9 cellular contexts compared by ENCODE assay signal in the genomic region with DNA sequence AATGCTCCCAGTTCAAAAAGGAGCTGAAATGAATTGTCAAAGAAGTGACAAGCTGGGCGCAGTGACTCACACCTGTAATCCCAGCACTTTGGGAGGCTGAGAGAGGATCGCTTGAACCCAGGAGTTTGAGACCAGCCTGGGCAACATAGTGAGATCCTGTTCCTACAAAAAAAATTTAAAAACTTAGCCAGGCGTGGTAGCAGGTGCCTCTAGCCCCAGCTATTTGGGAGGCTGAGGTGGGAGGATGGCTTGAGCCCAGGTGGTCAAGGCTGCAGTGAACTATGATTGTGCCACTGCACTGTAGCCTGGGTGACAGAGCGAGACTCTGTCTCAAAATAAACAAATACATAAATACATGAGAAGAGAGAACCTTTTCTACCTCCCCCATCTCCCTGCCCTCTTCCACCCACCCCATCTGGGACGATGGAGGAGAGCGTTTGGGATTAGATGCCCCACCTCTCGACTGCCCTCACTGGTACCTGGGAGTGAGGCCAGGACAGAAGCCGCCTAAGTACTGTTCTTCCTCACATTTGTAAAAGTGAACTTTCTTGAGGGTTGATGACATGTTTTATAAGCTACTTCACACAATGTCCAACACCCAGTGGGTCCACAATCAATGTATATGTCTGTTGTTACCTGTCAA. TPM values are rescaled to one million over a fixed set of nuclear protein-coding genes. Genes with fewer than 3 reads are reported as not detected.
DNase-seq lines count a peak whose midpoint lies in the region; ATAC-seq and TF ChIP-seq lines count a peak whose summit lies in the region.
"Had no signal": no experiment of that assay in that cellular context is flagged by ENCODE, and none has a peak within 500 bp of the region (broad histone marks: within the 10 kb centered on the region; RNA-seq: fewer than 3 reads in every experiment).

No MANE protein-coding gene starts in this region.

- H3K27ac ChIP-seq in DOHH2 (ENCODE audit: low read depth, low read length), result peak overlapping the region; percentile 77

- H3K27me3 ChIP-seq in DOHH2 (ENCODE audit: control insufficient read depth, low read length) (no peaks in the 10 kb centered on the region), skeletal muscle satellite cell (ENCODE audit: control insufficient read depth, insufficient read depth, low read length) (no peaks in the 10 kb centered on the region)

- H3K27ac Mint-ChIP-seq in activated CD4-positive, alpha-beta memory T cell treated with anti-CD3 and anti-CD28 coated beads for 36 hours, result peak overlapping the region; percentile 96

- H4K20me1 ChIP-seq in DOHH2 (ENCODE audit: control insufficient read depth, insufficient read depth, low read depth, low read length), result peaks cover 34% of the 10 kb centered on the region

- no peak for TF ChIP-seq CTCF in DOHH2 (IDR thresholded peaks at IDR 0.05; ENCODE audit: low read depth, low read length, poor library complexity, severe bottlenecking)
- TF ChIP-seq CTCF in fibroblast of pulmonary artery (IDR thresholded peaks at IDR 0.05; ENCODE audit: low read length, missing control alignments), result no peak

- H3K36me3 ChIP-seq in DOHH2 (ENCODE audit: control insufficient read depth, low read length), result peaks cover 67% of the 10 kb centered on the region
- no peaks in the 10 kb centered on the region for H3K36me3 ChIP-seq in skeletal muscle satellite cell (ENCODE audit: insufficient read depth, low read length)

- peaks cover 6% of the 10 kb centered on the region; the same call in 1 of the 2 replicates for H3F3A ChIP-seq in DOHH2 (ENCODE audit: control insufficient read depth, insufficient read depth)

- no peak for DNase-seq in activated CD4-positive, alpha-beta memory T cell treated with anti-CD3 and anti-CD28 coated beads for 36 hours
- DNase-seq in fibroblast of pulmonary artery (ENCODE audit: low read depth) (no peak), OCI-M1 (lab: John Stamatoyannopoulos, UW) (no peak), NCI-H2227 (lab: John Stamatoyannopoulos, UW; ENCODE audit: unreplicated experiment) (no peak), NCI-H2081 treated with DMSO at 0.1 percent for 48 hours (lab: John Stamatoyannopoulos, UW) (no peak)
- DNase-seq: NK-92 treated with Interleukin-12 subunit alpha and Interleukin-12 subunit beta, amount 100 ng/mL, for 24 hours had no signal

- H3K4me3 ChIP-seq in DOHH2 (ENCODE audit: low read length) (peak overlapping the region; percentile 93), fibroblast of pulmonary artery (replicated peaks; ENCODE audit: low read depth, low read length) (peak overlapping the region; percentile 83), skeletal muscle satellite cell (ENCODE audit: low read length) (no peak overlapping the region)

- CTCF ChIA-PET in activated CD4-positive, alpha-beta memory T cell treated with anti-CD3 and anti-CD28 coated beads for 36 hours (lab: Charles Lee), result interaction anchor here (0.7 to 8.9 kb wide), 10 partner anchors 41 to 160 kb away, joined by 3 to 113 read pairs (median 4); no protein-coding TSS in a partner anchor

- ATAC-seq in GM19324 (IDR thresholded peaks at IDR 0.05; ENCODE audit: low FRiP score, unreplicated experiment), result no peak

- H3K9ac ChIP-seq in skeletal muscle satellite cell (ENCODE audit: low read depth, low read length), result no peak overlapping the region

- H3K4me3 Mint-ChIP-seq in activated CD4-positive, alpha-beta memory T cell treated with anti-CD3 and anti-CD28 coated beads for 36 hours, result peak overlapping the region; percentile 94

- intact Hi-C loops in activated CD4-positive, alpha-beta memory T cell treated with anti-CD3 and anti-CD28 coated beads for 36 hours (cut with micrococcal nuclease), result no loop called here

- H3K9me3 Mint-ChIP-seq in activated CD4-positive, alpha-beta memory T cell treated with anti-CD3 and anti-CD28 coated beads for 36 hours, result no peaks in the 10 kb centered on the region

- peaks cover 42% of the 10 kb centered on the region for H3K36me3 Mint-ChIP-seq in activated CD4-positive, alpha-beta memory T cell treated with anti-CD3 and anti-CD28 coated beads for 36 hours

- no peaks in the 10 kb centered on the region for H3K9me2 ChIP-seq in DOHH2 (replicated peaks; ENCODE audit: control insufficient read depth, low read length)

- H3K9me3 ChIP-seq in DOHH2 (ENCODE audit: control insufficient read depth, insufficient read depth, low read length) (no peaks in the 10 kb centered on the region), skeletal muscle satellite cell (replicated peaks; ENCODE audit: low read length) (no peaks in the 10 kb centered on the region)

- peaks cover 79% of the 10 kb centered on the region for H3K79me2 ChIP-seq in DOHH2 (ENCODE audit: control insufficient read depth, low read length)

- peak overlapping the region; percentile 93 for H3K4me2 ChIP-seq in DOHH2 (ENCODE audit: low read length)
- H3K4me2 ChIP-seq in skeletal muscle satellite cell (ENCODE audit: low read length), result peak overlapping the region; percentile 5

- H3K4me1 Mint-ChIP-seq in activated CD4-positive, alpha-beta memory T cell treated with anti-CD3 and anti-CD28 coated beads for 36 hours (ENCODE audit: low read depth), result peaks cover 66% of the 10 kb centered on the region

- POLR2A ChIA-PET in activated CD4-positive, alpha-beta memory T cell treated with anti-CD3 and anti-CD28 coated beads for 36 hours (lab: Charles Lee), result interaction anchor here (0.6 to 6.6 kb wide), 16 partner anchors 13 to 137 kb away, joined by 3 to 123 read pairs (median 4); partner anchors contain the start of genes IL21R and NSMCE1

- H3K4me1 ChIP-seq in DOHH2 (ENCODE audit: control insufficient read depth, low read length), result peaks cover 71% of the 10 kb centered on the region
- peaks cover 35% of the 10 kb centered on the region for H3K4me1 ChIP-seq in skeletal muscle satellite cell (ENCODE audit: control insufficient read depth, insufficient read depth, low read length)

- H3K27me3 Mint-ChIP-seq in activated CD4-positive, alpha-beta memory T cell treated with anti-CD3 and anti-CD28 coated beads for 36 hours, result no peaks in the 10 kb centered on the region

RNA-seq across cellular contexts. Expression of gene IL4R, which starts 2.4 kb away (rescaled TPM):
- total RNA-seq in activated CD4-positive, alpha-beta memory T cell treated with anti-CD3 and anti-CD28 coated beads for 36 hours, result 100 to 1,000 TPM; 146 to 153 TPM
- 17.5 and 19.0 TPM in 2 replicates for total RNA-seq in skeletal muscle satellite cell (2012; rRNA removed)

RNA-seq across cellular contexts. Expression of gene NSMCE1, which starts 47.6 kb away (rescaled TPM):
- total RNA-seq in activated CD4-positive, alpha-beta memory T cell treated with anti-CD3 and anti-CD28 coated beads for 36 hours, result 100 to 1,000 TPM; 120 to 121 TPM
- 95.6 and 107 TPM in 2 replicates for total RNA-seq in skeletal muscle satellite cell (2012; rRNA removed)
